In genomic region chrX:119376312-119376711, GRCh38 we compare ENCODE assay signal across 26 cellular contexts. TPM values are rescaled to one million over a fixed set of nuclear protein-coding genes. Genes with fewer than 3 reads are reported as not detected.
DNase-seq lines count a peak whose midpoint lies in the region; ATAC-seq, FAIRE-seq and TF ChIP-seq lines count a peak whose summit lies in the region.
"Had no signal": no experiment of that assay in that cellular context is flagged by ENCODE, and none has a peak within 500 bp of the region (broad histone marks: within the 10 kb centered on the region; RNA-seq: fewer than 3 reads in every experiment).

No MANE protein-coding gene starts in this region.

- TF ChIP-seq CTCF in astrocyte (IDR thresholded peaks at IDR 0.05; ENCODE audit: insufficient read depth, low read depth, low read length) (no peak), WERI-Rb-1 (IDR thresholded peaks at IDR 0.05; ENCODE audit: low read depth, low read length) (no peak)

- H3K9ac ChIP-seq in astrocyte (ENCODE audit: low read length), result no peak overlapping the region
- H3K9ac ChIP-seq: BLaER1 treated with 17β-estradiol and CSF1 and Interleukin-3, amounts not matched to agents 10 nM and 100 nM had no signal

- H3K4me3 Mint-ChIP-seq in astrocyte (ENCODE audit: unreplicated experiment), result no peak overlapping the region
- H3K4me3 Mint-ChIP-seq: B cell; CD4-positive, alpha-beta T cell; CD8-positive, alpha-beta T cell had no signal

- no peak overlapping the region for H3K27ac Mint-ChIP-seq in astrocyte (ENCODE audit: unreplicated experiment)
- H3K27ac Mint-ChIP-seq: B cell; CD4-positive, alpha-beta T cell; CD8-positive, alpha-beta T cell had no signal

- no peak overlapping the region for H3K4me2 ChIP-seq in astrocyte (ENCODE audit: low read length)
- H3K4me2 ChIP-seq: A549; BLaER1 treated with 17β-estradiol and CSF1 and Interleukin-3, amounts not matched to agents 10 nM and 100 nM had no signal

- H3K4me1 ChIP-seq in astrocyte (ENCODE audit: insufficient read depth, low read length), result peaks cover 5% of the 10 kb centered on the region
- H3K4me1 ChIP-seq: BLaER1 treated with 17β-estradiol and CSF1 and Interleukin-3, amounts not matched to agents 10 nM and 100 nM had no signal

- no peaks in the 10 kb centered on the region for H3K27me3 Mint-ChIP-seq in astrocyte (ENCODE audit: low read depth, unreplicated experiment)

- H3K9me3 ChIP-seq in astrocyte (ENCODE audit: insufficient read depth, low read depth, low read length) (no peaks in the 10 kb centered on the region), WERI-Rb-1 (ENCODE audit: severe bottlenecking) (no peaks in the 10 kb centered on the region)
- H3K9me3 ChIP-seq: A549; BLaER1 treated with 17β-estradiol and CSF1 and Interleukin-3, amounts not matched to agents 10 nM and 100 nM; Caco-2 had no signal

- no peak overlapping the region for H2AFZ ChIP-seq in astrocyte (ENCODE audit: low read depth, low read length)

- H3K4me1 Mint-ChIP-seq in astrocyte (ENCODE audit: low read depth, unreplicated experiment), result peaks cover 19% of the 10 kb centered on the region
- H3K4me1 Mint-ChIP-seq: B cell had no signal

- H3K9me3 Mint-ChIP-seq in astrocyte (ENCODE audit: unreplicated experiment), result peaks cover 2% of the 10 kb centered on the region
- H3K9me3 Mint-ChIP-seq: CD4-positive, alpha-beta T cell; CD8-positive, alpha-beta T cell had no signal

- no peak overlapping the region for H3K27ac ChIP-seq in astrocyte (ENCODE audit: low read depth, low read length)
- H3K27ac ChIP-seq in WERI-Rb-1, result no peak overlapping the region
- H3K27ac ChIP-seq: 22Rv1; A549; BLaER1 treated with 17β-estradiol and CSF1 and Interleukin-3, amounts not matched to agents 10 nM and 100 nM; C4-2B had no signal

- no peaks in the 10 kb centered on the region for H3K36me3 ChIP-seq in astrocyte (ENCODE audit: insufficient read depth, low read length)
- no peaks in the 10 kb centered on the region for H3K36me3 ChIP-seq in WERI-Rb-1
- H3K36me3 ChIP-seq: BLaER1 treated with 17β-estradiol and CSF1 and Interleukin-3, amounts not matched to agents 10 nM and 100 nM had no signal

- no peak overlapping the region for H3K4me3 ChIP-seq in astrocyte (ENCODE audit: insufficient read depth, low read depth, low read length)
- H3K4me3 ChIP-seq in WERI-Rb-1 (ENCODE audit: low read depth, low read length), result no peak overlapping the region
- H3K4me3 ChIP-seq: A549; BLaER1 treated with 17β-estradiol and CSF1 and Interleukin-3, amounts not matched to agents 10 nM and 100 nM; GM12878 had no signal

- ATAC-seq in HG03565 (IDR thresholded peaks at IDR 0.05; ENCODE audit: unreplicated experiment), result no peak
- ATAC-seq: A549; CD8-positive, alpha-beta T cell; GM12878 had no signal

- no peak for TF ChIP-seq POLR2A in erythroblast (IDR thresholded peaks at IDR 0.05; ENCODE audit: low read length)

- H3K36me3 Mint-ChIP-seq in astrocyte (ENCODE audit: low read depth, unreplicated experiment), result no peaks in the 10 kb centered on the region
- H3K36me3 Mint-ChIP-seq: CD8-positive, alpha-beta T cell had no signal

- H4K20me1 ChIP-seq in astrocyte (ENCODE audit: insufficient read depth, low read length), result no peaks in the 10 kb centered on the region
- H4K20me1 ChIP-seq: BLaER1 treated with 17β-estradiol and CSF1 and Interleukin-3, amounts not matched to agents 10 nM and 100 nM had no signal

- peak; percentile 51 for DNase-seq in D341Med (ENCODE audit: low spot score)
- DNase-seq in NCI-H524 treated with DMSO at 0.1 percent for 48 hours (lab: John Stamatoyannopoulos, UW), result peak; percentile 77
- DNase-seq in NCI-H82 treated with DMSO at 0.1 percent for 48 hours (lab: John Stamatoyannopoulos, UW; ENCODE audit: unreplicated experiment), result peak; percentile 51
- no peak for DNase-seq in astrocyte (ENCODE audit: low read depth)
- DNase-seq in WERI-Rb-1, result no peak
- no peak for DNase-seq in erythroblast (lab: John Stamatoyannopoulos, UW)
- DNase-seq in HuH-7.5 (ENCODE audit: low spot score), result no peak
- DNase-seq: AML-193; Caco-2; Calu3; CD4-positive, alpha-beta T cell; CD8-positive, alpha-beta T cell; DMS 273 treated with DMSO at 0.1 percent for 48 hours; DMS153; DMS53; DMS79; DND-41; GDM1 had no signal

- H3K27me3 ChIP-seq in astrocyte (ENCODE audit: insufficient read depth, low read length) (no peaks in the 10 kb centered on the region), WERI-Rb-1 (ENCODE audit: insufficient read depth, low read depth, severe bottlenecking) (peaks cover 2% of the 10 kb centered on the region)
- H3K27me3 ChIP-seq: BLaER1 treated with 17β-estradiol and CSF1 and Interleukin-3, amounts not matched to agents 10 nM and 100 nM had no signal

- H3K79me2 ChIP-seq in astrocyte (ENCODE audit: insufficient read depth, low read length), result no peaks in the 10 kb centered on the region

- FAIRE-seq in astrocyte (lab: Jason Lieb, UNC), result peak; percentile 71
- FAIRE-seq: GM12878, GM12892 had no signal

RNA-seq across cellular contexts. Expression of gene SLC25A43, which starts 22.8 kb away (rescaled TPM):
- 11.6 and 13.3 TPM in 2 replicates for total RNA-seq in astrocyte

Comparison
In these comparisons a context has a peak if more than half of its experiments do, and no peak if none do; other contexts are left out.
1. DNase-seq: peak in D341Med (single experiment), NCI-H524 treated with DMSO at 0.1 percent for 48 hours (single experiment) and NCI-H82 treated with DMSO at 0.1 percent for 48 hours (single experiment); none in astrocyte (single experiment), WERI-Rb-1 (single experiment), erythroblast (0 of 2) and HuH-7.5 (single experiment).